In the genomic region with DNA sequence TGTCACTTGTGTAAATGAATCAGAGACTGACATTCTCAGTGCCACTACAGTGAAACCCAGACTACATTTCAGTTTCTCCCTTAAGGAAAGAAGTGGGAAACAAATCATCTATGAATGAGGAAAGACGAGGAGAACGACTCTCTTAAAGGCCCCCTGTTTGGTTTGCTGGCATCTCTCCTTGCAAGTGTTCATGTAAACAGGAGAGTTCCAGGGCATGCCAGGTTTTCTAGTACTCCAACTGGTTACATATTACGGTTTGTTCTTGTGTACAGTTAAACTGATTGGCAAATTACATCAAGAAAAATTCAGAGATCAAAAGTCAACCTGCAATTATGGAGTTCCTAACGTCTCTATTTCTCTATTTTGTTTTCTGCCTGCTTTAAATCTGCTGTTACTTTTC, we compare ENCODE assay signal across 27 cellular contexts.
"Had no signal": no experiment of that assay in that cellular context is flagged by ENCODE, and none has a peak within 500 bp of the region (broad histone marks: within the 10 kb centered on the region; RNA-seq: fewer than 3 reads in every experiment).

No MANE protein-coding gene starts in this region.

- FAIRE-seq: HTR-8/SVneo had no signal

- H3K9me3 ChIP-seq: MG63, Peyer's patch, SJCRH30 had no signal

- H3K4me2 ChIP-seq: PC-9 had no signal

- H3K27ac ChIP-seq: HL-60, PC-9, Peyer's patch, SJCRH30 had no signal

- H2AFZ ChIP-seq: PC-9 had no signal

- H3K27me3 ChIP-seq: MG63, Peyer's patch, SJCRH30 had no signal

- H3K36me3 ChIP-seq: MG63, Peyer's patch, SJCRH30 had no signal

- ATAC-seq: Right ventricle myocardium inferior, SK-N-SH treated with all-trans-retinoic acid at 6 μM for 48 hours had no signal

- H3K4me3 ChIP-seq: MG63, PC-9, Peyer's patch, SJCRH30 had no signal

- H3K4me1 ChIP-seq: Peyer's patch, SJCRH30 had no signal

- DNase-seq: KBM-7; MG63; NCI-H1092; NCI-H1105 treated with DMSO at 0.1 percent for 48 hours; NCI-H1417 treated with DMSO at 0.1 percent for 48 hours; NCI-H146; NCI-H1694 treated with DMSO at 0.1 percent for 48 hours; NCI-H2029; NCI-H2081 treated with DMSO at 0.1 percent for 48 hours; NCI-H2171; NCI-H226; NCI-H446; NCI-H510A; NCI-H524 treated with DMSO at 0.1 percent for 48 hours; NCI-H69; NCI-H774; NK-92 treated with Interleukin-12 subunit alpha and Interleukin-12 subunit beta, amount 100 ng/mL, for 24 hours; OCI-M1; PC-9; Peyer's patch; SHP77 treated with DMSO at 0.1 percent for 48 hours; SJCRH30; T-helper 1 cell had no signal
